Comparison of ENCODE assay signal across 8 cellular contexts in the genomic region with DNA sequence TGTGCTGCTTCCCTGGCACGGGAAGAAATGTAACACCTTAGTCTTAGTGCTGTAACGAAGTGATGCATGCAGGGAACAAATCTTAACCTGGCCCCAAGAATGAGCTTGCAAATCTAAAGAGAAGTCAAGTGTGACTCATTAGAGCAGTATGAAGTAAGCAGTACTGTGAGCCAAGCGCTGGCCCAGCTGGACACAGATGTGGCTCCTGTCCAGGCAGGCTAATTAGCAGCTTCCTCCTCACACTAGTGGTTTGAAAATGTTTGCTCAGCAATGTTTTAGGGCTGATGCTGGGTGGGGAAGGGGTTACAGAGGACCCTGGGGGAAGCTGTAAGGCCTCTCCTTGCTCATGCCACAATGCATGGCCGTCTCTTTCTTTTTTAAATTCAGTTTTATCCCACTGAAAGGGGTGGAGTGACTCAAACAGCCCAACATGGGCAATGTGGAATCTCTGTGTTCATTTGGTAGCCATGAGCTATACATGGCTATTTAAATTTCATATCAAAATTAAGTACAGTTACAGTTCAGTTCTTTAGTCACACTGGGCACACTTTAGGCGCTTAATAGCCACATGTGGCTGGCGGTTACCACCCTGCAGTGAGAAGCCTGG. TPM values are rescaled to one million over a fixed set of nuclear protein-coding genes. Genes with fewer than 3 reads are reported as not detected.
DNase-seq lines count a peak whose midpoint lies in the region; ATAC-seq, FAIRE-seq and TF ChIP-seq lines count a peak whose summit lies in the region.

No MANE protein-coding gene starts in this region.

- no peaks in the 10 kb centered on the region for H3K9me3 ChIP-seq in pancreas

- POLR2A ChIA-PET in naive thymus-derived CD8-positive, alpha-beta T cell (lab: Charles Lee) = no interaction called here

- H3K27me3 Mint-ChIP-seq in naive thymus-derived CD8-positive, alpha-beta T cell = no peaks in the 10 kb centered on the region

- intact Hi-C loops in pancreas (cut with DNase I) = no loop called here

- H3K36me3 ChIP-seq in pancreas = no peaks in the 10 kb centered on the region

- H3K27ac Mint-ChIP-seq in naive thymus-derived CD8-positive, alpha-beta T cell = peak overlapping the region in 1 of 10 donors; percentile 20

- no peak overlapping the region for H3K4me3 Mint-ChIP-seq in naive thymus-derived CD8-positive, alpha-beta T cell

- H3K9me3 Mint-ChIP-seq in naive thymus-derived CD8-positive, alpha-beta T cell = peaks cover 0 to 2% (median 0%) of the 10 kb centered on the region in 9 donors

- H3K4me1 ChIP-seq in pancreas = no peaks in the 10 kb centered on the region

- H3K4me1 Mint-ChIP-seq in naive thymus-derived CD8-positive, alpha-beta T cell = peaks cover 0 to 6% (median 1%) of the 10 kb centered on the region in 4 donors

- H3K4me3 ChIP-seq in HFF-Myc (replicated peaks; ENCODE audit: low read depth, low read length) = no peak overlapping the region
- H3K4me3 ChIP-seq in pancreas = no peak overlapping the region

- H3K27me3 ChIP-seq in pancreas = no peaks in the 10 kb centered on the region

- 44 to 48% methylated on average over 6 of the region's 6 CpGs for WGBS in pancreas, 2 donors

- ATAC-seq in pancreas = peak; percentile 92 to 96 (median 94)
- no peak for ATAC-seq in GM21423 (IDR thresholded peaks at IDR 0.05; ENCODE audit: unreplicated experiment)
- no peak for ATAC-seq in naive thymus-derived CD8-positive, alpha-beta T cell
- no peak for ATAC-seq in HG03439 (IDR thresholded peaks at IDR 0.05; ENCODE audit: unreplicated experiment)

- TF ChIP-seq CTCF in HFF-Myc (IDR thresholded peaks at IDR 0.05; ENCODE audit: low read depth, low read length, missing control alignments) (no peak), pancreas (IDR thresholded peaks at IDR 0.05) (no peak)

- H3K36me3 Mint-ChIP-seq in naive thymus-derived CD8-positive, alpha-beta T cell = no peaks in the 10 kb centered on the region

- DNase-seq in HFF-Myc (ENCODE audit: extremely low read depth, low read depth) = peak; percentile 52
- peak; percentile 85 for DNase-seq in RPMI7951 (ENCODE audit: low read depth)
- peak; percentile 82 for DNase-seq in fibroblast of peridontal ligament (ENCODE audit: extremely low read depth)
- DNase-seq in pancreas = peak in 5 of 6 donors; percentile 49 to 77 (median 71)
- no peak for DNase-seq in activated naive CD4-positive, alpha-beta T cell treated with anti-CD3 and anti-CD28 coated beads, Interleukin-2, amount 50 U/mL, for 16 hours
- DNase-seq in naive thymus-derived CD8-positive, alpha-beta T cell = no peak

- no peak overlapping the region for H3K27ac ChIP-seq in pancreas

- FAIRE-seq in pancreas (lab: Jason Lieb, UNC) = peak; percentile 53

RNA-seq across cellular contexts. Expression of a gene that starts 48.9 kb away (rescaled TPM):
- 0.60 and 0.88 TPM in 2 replicates for total RNA-seq in RPMI7951 (2014; rRNA removed; shearing (Covaris generic))
- total RNA-seq in pancreas = under 1 TPM; 0.09 to 0.84 (median 0.51) TPM
- polyA plus RNA-seq in pancreas = 1 to 10 TPM in 1 of 2 donors, under 1 TPM in 1; 0.99 to 3.6 TPM
- under 1 TPM; 0.16 TPM for total RNA-seq in naive thymus-derived CD8-positive, alpha-beta T cell
- not detected for polyA plus RNA-seq in naive thymus-derived CD8-positive, alpha-beta T cell

Comparison
In these comparisons a context has a peak if more than half of its experiments do, and no peak if none do; other contexts are left out.
1. DNase-seq: peak in HFF-Myc (single experiment), RPMI7951 (single experiment), fibroblast of peridontal ligament (single experiment) and pancreas (5 of 6); none in activated naive CD4-positive, alpha-beta T cell treated with anti-CD3 and anti-CD28 coated beads, Interleukin-2, amount 50 U/mL, for 16 hours (single experiment) and naive thymus-derived CD8-positive, alpha-beta T cell (0 of 10).
2. ATAC-seq: peak in pancreas (4 of 4); none in GM21423 (single experiment), naive thymus-derived CD8-positive, alpha-beta T cell (0 of 2) and HG03439 (single experiment).